Comparison of ENCODE assay signal across 8 cellular contexts in the genomic region with DNA sequence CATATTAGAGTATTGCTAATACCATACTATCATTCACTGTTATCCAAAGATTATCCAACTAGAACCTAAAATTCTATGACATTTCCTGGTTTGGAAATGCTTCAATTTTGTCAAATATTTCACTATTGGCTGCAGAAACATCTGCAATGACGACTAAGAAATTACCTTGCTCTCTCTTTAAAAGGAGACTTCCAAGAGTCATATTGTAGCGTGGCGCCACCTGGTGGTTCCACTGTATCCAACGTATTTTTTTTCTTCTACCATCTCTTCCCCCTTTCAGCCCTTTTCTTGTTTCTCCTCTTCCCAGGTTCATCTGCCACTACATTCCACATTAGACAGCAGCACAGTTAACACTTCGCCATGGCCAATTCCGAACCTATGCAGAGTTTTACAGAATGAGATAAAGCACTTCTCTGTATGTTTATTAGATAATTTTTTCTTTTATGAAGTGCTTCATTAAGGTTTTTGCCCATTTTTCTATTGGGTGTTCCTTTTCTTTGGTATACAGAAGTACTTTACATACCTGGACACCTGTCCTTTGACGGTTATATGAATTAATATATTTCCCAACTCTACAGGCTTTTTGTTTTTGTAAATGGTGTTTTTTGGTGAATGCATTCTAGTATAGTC.
DNase-seq lines count a peak whose midpoint lies in the region; ATAC-seq lines count a peak whose summit lies in the region.

No MANE protein-coding gene starts in this region.

- ATAC-seq in Right ventricle myocardium inferior = no peak
- peak; percentile 25 for ATAC-seq in HG03039 (IDR thresholded peaks at IDR 0.05; ENCODE audit: unreplicated experiment)

- DNase-seq in Right ventricle myocardium inferior (ENCODE audit: missing footprints) (peak; percentile 79), cardiac septum (ENCODE audit: low spot score) (no peak), NCI-H2227 (lab: John Stamatoyannopoulos, UW; ENCODE audit: unreplicated experiment) (peak; percentile 69), kidney tubule cell (ENCODE audit: low spot score) (peak; percentile 73)
- DNase-seq in activated CD4-positive, CD25-positive, alpha-beta regulatory T cell treated with anti-CD3 and anti-CD28 coated beads, Interleukin-2, amount 50 U/mL, for 16 hours (ENCODE audit: low read depth, low spot score) = peak; percentile 68
- peak; percentile 72 for DNase-seq in central memory CD4-positive, alpha-beta T cell
- DNase-seq in stimulated activated CD4-positive, alpha-beta T cell treated with anti-CD3 and anti-CD28 coated beads, Interleukin-4, amount 100 ng/mL, for 1 hour = peak; percentile 86

- intact Hi-C loops in Right ventricle myocardium inferior (cut with DNase I) (loop anchor here (2.0 to 10.0 kb wide), 3 partner anchors 155 to 1513 kb away; partner anchors contain the start of genes CDC42SE2, CHSY3 and LYRM7), cardiac septum (cut with DNase I) (loop anchor here (10.0 kb wide), 1 partner anchor 1513 kb away; the partner anchor contains the start of gene CHSY3)
